In genomic region chr13:46184277-46184699, GRCh38 we compare ENCODE assay signal across 7 cellular contexts. TPM values are rescaled to one million over a fixed set of nuclear protein-coding genes. Genes with fewer than 3 reads are reported as not detected.
A peak's percentile ranks its signal among the peaks of the same experiment; 100 is the strongest.
DNase-seq lines count a peak whose midpoint lies in the region; ATAC-seq and TF ChIP-seq lines count a peak whose summit lies in the region.

No MANE protein-coding gene starts in this region.

- no peaks in the 10 kb centered on the region for H3K36me3 ChIP-seq in fibroblast of lung (ENCODE audit: control insufficient read depth, insufficient read depth, low read length)

- peak; percentile 28 to 52 for TF ChIP-seq CTCF in fibroblast of lung (conservative IDR thresholded peaks at IDR 0.05 in 1 of 2, IDR thresholded peaks at IDR 0.05 in 1 of 2; ENCODE audit: low read depth in 1 of 2, low read length in 2 of 2)

- H3K9ac ChIP-seq in fibroblast of lung (ENCODE audit: insufficient read depth, low read length) = no peak overlapping the region

- H3K4me3 ChIP-seq in fibroblast of lung (replicated peaks in 1 of 4; ENCODE audit: control extremely low read depth in 1 of 4, insufficient read depth in 1 of 4, low read depth in 3 of 4, low read length in 4 of 4) = no peak overlapping the region

- peak; percentile 75 for DNase-seq in NCI-H82 (lab: John Stamatoyannopoulos, UW)
- peak; percentile 54 to 64 for DNase-seq in activated CD8-positive, alpha-beta memory T cell treated with anti-CD3 and anti-CD28 coated beads for 4 hours (ENCODE audit: low read depth in 2 of 2)
- DNase-seq in fibroblast of lung (ENCODE audit: low read depth in 2 of 2) = no peak
- DNase-seq in stimulated activated CD4-positive, alpha-beta T cell treated with anti-CD3 and anti-CD28 coated beads, Interleukin-12 subunit alpha, Interleukin-12 subunit beta, amount 100 ng/mL, for 48 hours (ENCODE audit: low read depth in 2 of 3, low spot score in 1 of 3) = peak; percentile 52 to 74 (median 65)
- no peak for DNase-seq in hippocampal formation (lab: John Stamatoyannopoulos, UW)

- H3K4me1 ChIP-seq in fibroblast of lung (ENCODE audit: control insufficient read depth, extremely low read depth, insufficient read depth, low read length) = no peaks in the 10 kb centered on the region

- ATAC-seq in GM18517 (IDR thresholded peaks at IDR 0.05; ENCODE audit: unreplicated experiment) (peak; percentile 38), HG02678 (IDR thresholded peaks at IDR 0.05; ENCODE audit: unreplicated experiment) (peak; percentile 47)

- no peaks in the 10 kb centered on the region for H3K27me3 ChIP-seq in fibroblast of lung (ENCODE audit: control insufficient read depth, insufficient read depth, low read length)

- H3K9me3 ChIP-seq in fibroblast of lung (ENCODE audit: control insufficient read depth, insufficient read depth, low read depth, low read length) = no peaks in the 10 kb centered on the region

- no peak overlapping the region for H2AFZ ChIP-seq in fibroblast of lung (ENCODE audit: low read length)

- H3K79me2 ChIP-seq in fibroblast of lung (ENCODE audit: control insufficient read depth, insufficient read depth, low read length) = no peaks in the 10 kb centered on the region

- H3K4me2 ChIP-seq in fibroblast of lung (ENCODE audit: extremely low read depth, insufficient read depth, low read length) = no peak overlapping the region

- H4K20me1 ChIP-seq in fibroblast of lung (ENCODE audit: control insufficient read depth, extremely low read depth, insufficient read depth, low read length) = no peaks in the 10 kb centered on the region

- H3K27ac ChIP-seq in fibroblast of lung (ENCODE audit: insufficient read depth, low read length) = no peak overlapping the region

RNA-seq across cellular contexts. Expression of gene LCP1, which starts 2.3 kb away (rescaled TPM):
- total RNA-seq in fibroblast of lung = under 0.01 and 0.51 TPM in 2 replicates
- 0.06 and 0.10 TPM in 2 replicates for polyA plus RNA-seq in fibroblast of lung
- polyA plus RNA-seq in fibroblast of lung (2012) = not detected in 2 replicates
- polyA minus RNA-seq in fibroblast of lung (ENCODE audit: low replicate concordance) = not detected in 2 replicates

RNA-seq across cellular contexts. Expression of gene LRRC63, which starts 27.4 kb away (rescaled TPM):
- under 0.01 and 0.17 TPM in 2 replicates for total RNA-seq in fibroblast of lung
- polyA plus RNA-seq in fibroblast of lung = 0.03 TPM in 1 of 2 replicates, not detected in the other
- not detected in 2 replicates for polyA plus RNA-seq in fibroblast of lung (2012)
- not detected in 2 replicates for polyA minus RNA-seq in fibroblast of lung (ENCODE audit: low replicate concordance)

Comparison
In these comparisons a context has a peak if more than half of its experiments do, and no peak if none do; other contexts are left out.
1. DNase-seq: peak in NCI-H82 (single experiment), activated CD8-positive, alpha-beta memory T cell treated with anti-CD3 and anti-CD28 coated beads for 4 hours (2 of 2) and stimulated activated CD4-positive, alpha-beta T cell treated with anti-CD3 and anti-CD28 coated beads, Interleukin-12 subunit alpha, Interleukin-12 subunit beta, amount 100 ng/mL, for 48 hours (3 of 3); none in fibroblast of lung (0 of 2) and hippocampal formation (0 of 2).